In the genomic region with DNA sequence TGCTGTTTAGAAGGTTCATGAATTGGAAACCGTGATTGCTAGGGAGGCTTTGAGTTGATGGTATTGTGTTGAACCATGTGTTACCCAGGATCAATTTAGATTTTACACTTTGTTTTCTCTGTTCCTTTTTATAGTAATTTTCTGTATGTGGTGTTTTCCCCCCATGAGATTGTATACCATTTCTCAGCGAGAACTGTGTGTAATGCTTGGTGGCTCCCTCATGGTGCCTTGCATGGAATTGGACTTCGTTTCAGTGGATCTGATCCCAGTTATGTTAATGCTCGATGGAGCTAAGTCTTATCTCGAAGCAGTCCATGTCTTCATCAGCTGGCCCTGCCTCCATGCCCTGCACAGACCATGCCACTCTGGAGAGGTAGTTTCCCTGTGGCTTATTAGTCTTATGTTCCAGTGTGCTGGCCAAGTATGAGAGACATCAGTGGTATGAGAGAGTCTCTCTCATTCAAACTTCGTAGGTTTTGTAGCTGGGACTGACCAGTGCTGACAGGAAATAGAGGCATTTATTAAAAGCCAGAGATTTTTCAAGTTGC, we compare ENCODE assay signal across 1 cellular context.
TF ChIP-seq lines count a peak whose summit lies in the region.

No MANE protein-coding gene starts in this region.

TF ChIP-seq in endothelial cell of umbilical vein, 7 proteins besides CTCF, POLR2A, EP300 and RAD21 (continued from another document):
- TF ChIP-seq FOS (IDR thresholded peaks at IDR 0.05; ENCODE audit: borderline replicate concordance, insufficient read depth, low read length) (no peak), POLR2AphosphoS5 (IDR thresholded peaks at IDR 0.05; ENCODE audit: insufficient read depth, low read depth, low read length) (no peak), GATA2 (IDR thresholded peaks at IDR 0.05; ENCODE audit: insufficient read depth, insufficient read length, low read depth, low read length) (no peak)
TF ChIP-seq in endothelial cell of umbilical vein: peak in this region for 0.
